8 cellular contexts compared by ENCODE assay signal in the genomic region with DNA sequence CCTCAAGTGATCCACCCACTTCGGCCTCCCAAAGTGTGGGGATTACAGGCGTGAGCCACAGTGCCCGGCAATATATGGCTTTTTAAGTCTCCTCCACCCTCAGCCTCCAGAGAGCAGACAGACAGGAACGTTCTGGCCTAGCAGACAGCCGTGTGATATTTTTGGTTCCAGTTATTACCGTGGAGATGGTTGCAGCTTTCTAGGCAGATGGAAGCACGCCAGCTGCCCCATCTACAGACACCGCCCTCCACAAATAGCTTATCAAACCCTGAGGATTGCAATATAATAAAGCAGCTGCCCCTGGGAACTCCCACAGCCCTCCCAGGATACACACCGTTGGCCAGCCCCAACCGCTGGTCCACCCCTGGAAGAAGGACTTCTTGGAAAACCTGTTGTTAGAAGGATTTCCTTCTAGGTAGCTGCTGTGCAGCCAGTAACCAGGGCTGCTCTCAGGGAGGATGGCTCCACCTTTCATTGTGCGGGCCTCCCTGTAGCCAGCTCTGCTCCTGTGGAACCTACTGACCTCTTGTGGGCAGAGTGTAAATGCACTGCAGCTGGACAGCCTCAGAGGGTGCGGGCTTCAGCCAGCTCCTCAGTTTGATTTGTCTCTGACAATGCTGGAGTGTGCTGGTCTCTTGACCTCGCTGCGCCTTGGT. TPM values are rescaled to one million over a fixed set of nuclear protein-coding genes. Genes with fewer than 3 reads are reported as not detected.
DNase-seq lines count a peak whose midpoint lies in the region; ATAC-seq and TF ChIP-seq lines count a peak whose summit lies in the region.

No MANE protein-coding gene starts in this region.

- H3K4me1 Mint-ChIP-seq in neural progenitor cell: no peaks in the 10 kb centered on the region

- no peaks in the 10 kb centered on the region for H3F3A ChIP-seq in neural progenitor cell (ENCODE audit: low read depth)

- DNase-seq in DMS79 treated with DMSO at 0.1 percent for 48 hours (lab: John Stamatoyannopoulos, UW) (peak; percentile 49), NCI-H1436 treated with DMSO at 0.1 percent for 48 hours (lab: John Stamatoyannopoulos, UW) (peak; percentile 38), SW 1271 (lab: John Stamatoyannopoulos, UW) (peak; percentile 5 to 19), fibroblast of peridontal ligament (ENCODE audit: extremely low read depth) (peak; percentile 69), neural progenitor cell (ENCODE audit: low spot score) (peak; percentile 82), GM19240 (ENCODE audit: insufficient read length, low spot score) (no peak)
- no peak for DNase-seq in stimulated activated CD8-positive, alpha-beta memory T cell treated with anti-CD3 and anti-CD28 coated beads, Interleukin-4, amount 100 ng/mL, for 48 hours

- H3K9ac ChIP-seq in neural progenitor cell: no peak overlapping the region

- H3K36me3 Mint-ChIP-seq in neural progenitor cell: no peaks in the 10 kb centered on the region

- H3K27me3 Mint-ChIP-seq in neural progenitor cell (ENCODE audit: insufficient read depth, low read depth): peaks cover 2% of the 10 kb centered on the region

- H4K20me1 ChIP-seq in neural progenitor cell (ENCODE audit: low read depth): no peaks in the 10 kb centered on the region

- TF ChIP-seq CTCF in neural progenitor cell (IDR thresholded peaks at IDR 0.05): peak; percentile 63

- no peaks in the 10 kb centered on the region for H3K4me1 ChIP-seq in neural progenitor cell

- H3K27me3 ChIP-seq in neural progenitor cell: no peaks in the 10 kb centered on the region

- peak overlapping the region; percentile 48 for H2AFZ ChIP-seq in neural progenitor cell (replicated peaks)

- H3K4me3 ChIP-seq in neural progenitor cell: no peak overlapping the region

- H3K79me2 ChIP-seq in neural progenitor cell (ENCODE audit: low read depth): no peaks in the 10 kb centered on the region

- H3K9me3 Mint-ChIP-seq in neural progenitor cell: peaks cover 4% of the 10 kb centered on the region

- no peak overlapping the region for H3K27ac Mint-ChIP-seq in neural progenitor cell

- no peaks in the 10 kb centered on the region for H3K36me3 ChIP-seq in neural progenitor cell

- no peak overlapping the region for H3K27ac ChIP-seq in neural progenitor cell

- H3K9me3 ChIP-seq in neural progenitor cell (ENCODE audit: low read depth): no peaks in the 10 kb centered on the region

- ATAC-seq in GM21529 (IDR thresholded peaks at IDR 0.05; ENCODE audit: unreplicated experiment): peak; percentile 73

- H3K4me3 Mint-ChIP-seq in neural progenitor cell: no peak overlapping the region

- no peak overlapping the region for H3K4me2 ChIP-seq in neural progenitor cell

RNA-seq across cellular contexts. Expression of a gene that starts 44.0 kb away (rescaled TPM):
- 205 and 289 TPM in 2 replicates for total RNA-seq in neural progenitor cell (ENCODE audit: low replicate concordance)

RNA-seq across cellular contexts. Expression of a gene that starts 52.9 kb away (rescaled TPM):
- 34.7 and 53.5 TPM in 2 replicates for total RNA-seq in neural progenitor cell (ENCODE audit: low replicate concordance)

Comparison
In these comparisons a context has a peak if more than half of its experiments do, and no peak if none do; other contexts are left out.
1. DNase-seq: peak in DMS79 treated with DMSO at 0.1 percent for 48 hours (single experiment), NCI-H1436 treated with DMSO at 0.1 percent for 48 hours (single experiment), SW 1271 (2 of 2), fibroblast of peridontal ligament (single experiment) and neural progenitor cell (single experiment); none in stimulated activated CD8-positive, alpha-beta memory T cell treated with anti-CD3 and anti-CD28 coated beads, Interleukin-4, amount 100 ng/mL, for 48 hours (single experiment) and GM19240 (single experiment).